In genomic region chr3:124834723-124835718, GRCh38 we compare ENCODE assay signal across 8 cellular contexts. TPM values are rescaled to one million over a fixed set of nuclear protein-coding genes. Genes with fewer than 3 reads are reported as not detected.
DNase-seq lines count a peak whose midpoint lies in the region; ATAC-seq, FAIRE-seq and TF ChIP-seq lines count a peak whose summit lies in the region.

No MANE protein-coding gene starts in this region.

- H3K4me3 Mint-ChIP-seq in osteocyte (ENCODE audit: unreplicated experiment), result peak overlapping the region; percentile 59

- peak overlapping the region; percentile 93 for H3K27ac Mint-ChIP-seq in osteocyte (ENCODE audit: unreplicated experiment)

- H3K9me3 Mint-ChIP-seq in osteocyte (ENCODE audit: unreplicated experiment), result no peaks in the 10 kb centered on the region

- H3K36me3 Mint-ChIP-seq in osteocyte (ENCODE audit: unreplicated experiment), result peaks cover 45% of the 10 kb centered on the region

- no peaks in the 10 kb centered on the region for H3K27me3 Mint-ChIP-seq in osteocyte (ENCODE audit: unreplicated experiment)

- DNase-seq in Ammon's horn (ENCODE audit: low spot score) (peak; percentile 59), GM19240 (ENCODE audit: insufficient read length, low spot score) (peak; percentile 67), NCI-H526 (lab: John Stamatoyannopoulos, UW) (peak; percentile 86 to 89), activated T-cell treated with anti-CD3 and anti-CD28 coated beads for 4 hours (peak; percentile 23), osteocyte (ENCODE audit: extremely low spot score, unreplicated experiment) (no peak), urothelium cell line (ENCODE audit: low spot score) (peak; percentile 81)

- peak; percentile 35 for FAIRE-seq in urothelium cell line (lab: Jason Lieb, UNC)

- TF ChIP-seq CTCF in osteocyte (IDR thresholded peaks at IDR 0.05), result no peak

- peaks cover 79% of the 10 kb centered on the region for H3K4me1 Mint-ChIP-seq in osteocyte (ENCODE audit: unreplicated experiment)

- ATAC-seq in HG03378 (IDR thresholded peaks at IDR 0.05; ENCODE audit: unreplicated experiment), result peak; percentile 84
- ATAC-seq in esophagus mucosa, result peak; percentile 68

RNA-seq across cellular contexts. Expression of gene ITGB5, which starts 52.1 kb away (rescaled TPM):
- total RNA-seq in esophagus mucosa (83.0 TPM), osteocyte (419 and 441 TPM in 2 replicates)
